In the genomic region with DNA sequence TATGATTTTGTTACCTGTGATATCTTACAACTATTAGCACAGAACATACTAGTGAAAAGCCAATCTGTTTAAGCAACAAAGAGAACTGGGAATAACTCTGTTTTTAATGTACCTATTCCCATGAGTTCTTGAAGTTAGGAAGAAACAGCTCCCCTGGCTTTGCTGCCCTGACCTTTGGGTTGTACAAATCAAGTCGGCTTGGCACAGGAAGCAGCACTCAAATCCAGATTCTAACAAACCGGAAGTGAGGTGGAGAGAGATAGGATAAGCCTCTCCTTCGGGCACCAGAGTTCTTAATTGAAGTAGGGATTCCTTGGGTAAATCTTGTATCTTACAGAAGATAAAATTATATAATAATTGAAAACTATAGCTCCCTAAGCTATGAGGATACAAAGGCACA, we compare ENCODE assay signal across 1 cellular context.
TF ChIP-seq lines count a peak whose summit lies in the region.

No MANE protein-coding gene starts in this region.

TF ChIP-seq in HepG2, 621 proteins besides CTCF, POLR2A, EP300 and RAD21 (continued from another document):
- TF ChIP-seq, protein P1, sequence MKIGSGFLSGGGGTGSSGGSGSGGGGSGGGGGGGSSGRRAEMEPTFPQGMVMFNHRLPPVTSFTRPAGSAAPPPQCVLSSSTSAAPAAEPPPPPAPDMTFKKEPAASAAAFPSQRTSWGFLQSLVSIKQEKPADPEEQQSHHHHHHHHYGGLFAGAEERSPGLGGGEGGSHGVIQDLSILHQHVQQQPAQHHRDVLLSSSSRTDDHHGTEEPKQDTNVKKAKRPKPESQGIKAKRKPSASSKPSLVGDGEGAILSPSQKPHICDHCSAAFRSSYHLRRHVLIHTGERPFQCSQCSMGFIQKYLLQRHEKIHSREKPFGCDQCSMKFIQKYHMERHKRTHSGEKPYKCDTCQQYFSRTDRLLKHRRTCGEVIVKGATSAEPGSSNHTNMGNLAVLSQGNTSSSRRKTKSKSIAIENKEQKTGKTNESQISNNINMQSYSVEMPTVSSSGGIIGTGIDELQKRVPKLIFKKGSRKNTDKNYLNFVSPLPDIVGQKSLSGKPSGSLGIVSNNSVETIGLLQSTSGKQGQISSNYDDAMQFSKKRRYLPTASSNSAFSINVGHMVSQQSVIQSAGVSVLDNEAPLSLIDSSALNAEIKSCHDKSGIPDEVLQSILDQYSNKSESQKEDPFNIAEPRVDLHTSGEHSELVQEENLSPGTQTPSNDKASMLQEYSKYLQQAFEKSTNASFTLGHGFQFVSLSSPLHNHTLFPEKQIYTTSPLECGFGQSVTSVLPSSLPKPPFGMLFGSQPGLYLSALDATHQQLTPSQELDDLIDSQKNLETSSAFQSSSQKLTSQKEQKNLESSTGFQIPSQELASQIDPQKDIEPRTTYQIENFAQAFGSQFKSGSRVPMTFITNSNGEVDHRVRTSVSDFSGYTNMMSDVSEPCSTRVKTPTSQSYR (CRISPR knock-in tag; IDR thresholded peaks at IDR 0.05; ENCODE audit: borderline replicate concordance), result no peak
